In the genomic region with DNA sequence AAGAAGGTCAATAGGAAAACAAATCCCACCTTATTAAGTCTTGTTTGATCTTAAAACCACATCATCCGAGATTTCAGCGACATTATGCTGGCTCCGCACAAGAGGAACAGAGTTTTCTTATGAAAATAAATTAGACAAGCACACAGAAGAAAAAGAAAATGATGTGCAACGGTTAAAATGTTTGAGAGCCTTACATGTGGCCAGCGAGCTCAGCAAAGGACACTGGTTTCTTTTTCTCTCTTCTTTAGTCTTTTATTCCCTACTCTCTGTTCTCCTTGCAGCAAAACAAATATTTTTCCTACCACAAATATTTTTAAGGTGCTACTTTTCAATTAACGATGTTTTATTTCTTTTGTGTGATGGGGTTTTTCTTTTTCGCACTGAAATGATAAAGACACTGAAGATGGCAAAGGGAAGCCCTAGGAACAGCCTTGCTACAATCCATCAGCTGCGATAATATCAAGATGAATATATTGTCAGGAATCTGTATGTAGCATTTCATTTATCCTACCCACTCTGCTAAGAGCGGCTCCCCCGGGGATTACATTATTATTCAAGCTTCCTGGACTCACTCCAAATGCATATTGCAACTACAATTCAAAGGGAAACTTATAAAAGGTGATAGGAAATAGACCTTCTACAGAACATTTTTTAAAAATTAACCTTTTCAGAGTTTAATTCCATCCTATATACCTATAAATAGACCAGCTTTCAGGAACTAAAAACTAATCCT, we compare ENCODE assay signal across 20 cellular contexts.
A peak's percentile ranks its signal among the peaks of the same experiment; 100 is the strongest.
DNase-seq lines count a peak whose midpoint lies in the region.
"Had no signal": no experiment of that assay in that cellular context is flagged by ENCODE, and none has a peak within 500 bp of the region (broad histone marks: within the 10 kb centered on the region; RNA-seq: fewer than 3 reads in every experiment).

No MANE protein-coding gene starts in this region.

- peak; percentile 59 for DNase-seq in DMS79 treated with DMSO at 0.1 percent for 48 hours (lab: John Stamatoyannopoulos, UW)
- no peak for DNase-seq in DMS79 (lab: John Stamatoyannopoulos, UW)
- DNase-seq in NCI-H1417 treated with DMSO at 0.1 percent for 48 hours (lab: John Stamatoyannopoulos, UW), result peak; percentile 18
- peak; percentile 79 to 86 for DNase-seq in NCI-H524 (lab: John Stamatoyannopoulos, UW)
- DNase-seq in iris pigment epithelial cell (ENCODE audit: low read depth), result peak; percentile 46
- no peak for DNase-seq in RKO (ENCODE audit: low spot score)
- DNase-seq in retina, result no peak
- DNase-seq in cardiac septum (ENCODE audit: low spot score), result no peak
- DNase-seq: activated CD4-positive, CD25-positive, alpha-beta regulatory T cell treated with anti-CD3 and anti-CD28 coated beads, Interleukin-2, amount 50 U/mL, for 72 hours; activated naive CD4-positive, alpha-beta T cell treated with anti-CD3 and anti-CD28 coated beads, Interleukin-2, amount 50 U/mL, for 16 hours; activated T-cell treated with anti-CD3 and anti-CD28 coated beads, Interleukin-2, amount 50 U/mL, for 48 hours; aorta; effector CD4-positive, alpha-beta T cell; erythroblast; IMR-90; kidney glomerular epithelial cell; NCI-H1930; ovary; right lobe of liver; SW 1271 had no signal

- intact Hi-C loops in cardiac septum (cut with DNase I), result loop anchor here (5.0 to 10.0 kb wide), 3 partner anchors 120 to 633 kb away; no protein-coding TSS in a partner anchor

Comparison
In these comparisons a context has a peak if more than half of its experiments do, and no peak if none do; other contexts are left out.
1. DNase-seq: peak in DMS79 treated with DMSO at 0.1 percent for 48 hours (single experiment), NCI-H1417 treated with DMSO at 0.1 percent for 48 hours (single experiment), NCI-H524 (2 of 2) and iris pigment epithelial cell (single experiment); none in DMS79 (single experiment), RKO (single experiment), retina (single experiment) and cardiac septum (single experiment).